ENCODE assay signal across 8 cellular contexts in the genomic region with DNA sequence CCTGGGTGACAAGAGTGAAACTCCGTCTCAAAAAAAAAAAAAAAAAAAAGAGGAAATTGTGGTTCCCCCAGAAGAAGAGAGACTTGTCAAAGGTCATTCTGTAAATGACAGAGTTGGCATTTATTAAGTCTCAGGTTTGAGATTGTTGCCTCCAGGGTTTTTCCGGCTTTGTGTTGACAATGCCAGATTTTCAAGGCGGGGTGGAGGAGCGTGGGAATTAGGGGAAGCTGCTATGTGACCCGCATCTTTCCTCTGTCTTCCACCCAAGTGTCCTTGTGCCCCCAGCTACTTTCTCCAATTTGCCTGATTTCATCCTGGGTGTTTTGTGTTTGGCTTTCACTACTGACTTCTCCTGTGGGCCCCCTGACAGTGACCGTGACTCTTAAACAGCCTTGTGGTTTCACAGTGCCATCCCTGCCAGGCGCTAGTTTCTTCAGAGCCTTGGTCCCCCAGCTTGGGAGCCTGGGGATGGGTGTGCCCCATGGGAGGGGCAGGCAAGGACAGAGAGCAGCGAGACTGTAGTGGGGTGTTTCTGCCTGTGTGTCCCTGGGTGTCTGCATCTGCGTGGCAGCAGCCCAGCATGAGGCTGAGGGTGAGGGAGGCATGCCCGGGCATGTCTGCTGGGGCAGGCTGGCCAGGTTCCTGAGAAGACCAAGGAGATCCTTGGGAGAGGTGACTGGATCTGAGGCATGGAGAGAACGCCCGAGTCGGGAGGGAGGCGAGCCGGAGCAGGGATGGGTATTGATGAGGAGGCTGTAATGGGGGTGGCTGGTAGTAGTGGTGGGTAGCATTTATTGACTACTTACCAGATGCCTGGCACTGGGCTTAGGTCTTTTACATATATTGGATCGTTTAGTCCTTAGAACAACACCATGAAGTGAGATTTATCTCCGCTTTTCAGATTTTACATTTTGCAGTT. TPM values are rescaled to one million over a fixed set of nuclear protein-coding genes. Genes with fewer than 3 reads are reported as not detected.
DNase-seq lines count a peak whose midpoint lies in the region; ATAC-seq and TF ChIP-seq lines count a peak whose summit lies in the region.

No MANE protein-coding gene starts in this region.

- CTCF ChIA-PET in Calu3 (lab: Charles Lee), result interaction anchor here (0.7 to 2.3 kb wide), 7 partner anchors 8 to 256 kb away, joined by 3 to 9 read pairs (median 5); no protein-coding TSS in a partner anchor

- peak; percentile 52 for DNase-seq in Calu3
- DNase-seq in RPMI8226, result peak; percentile 92
- no peak for DNase-seq in caudate nucleus (lab: John Stamatoyannopoulos, UW)
- DNase-seq in vagina (ENCODE audit: extremely low spot score in 2 of 2), result no peak
- no peak for DNase-seq in KG1 (lab: John Stamatoyannopoulos, UW)

- no peak for TF ChIP-seq POLR2A in vagina (IDR thresholded peaks at IDR 0.05)

- no peak overlapping the region for H3K4me3 Mint-ChIP-seq in Calu3 (ENCODE audit: low read depth, unreplicated experiment)

- H3K27ac Mint-ChIP-seq in Calu3 (ENCODE audit: unreplicated experiment), result peak overlapping the region; percentile 60

- intact Hi-C loops in Calu3 (cut with micrococcal nuclease; ENCODE audit: unreplicated experiment) (no loop called here), vagina (cut with DNase I) (no loop called here)

- BruUV-seq in Calu3 (replicated peaks; lab: Mats Ljungman, UMichigan), result no TSS peak

- no peak for TF ChIP-seq CTCF in Calu3 (IDR thresholded peaks at IDR 0.05; ENCODE audit: unreplicated experiment)
- no peak for TF ChIP-seq CTCF in vagina (IDR thresholded peaks at IDR 0.05)

- no peaks in the 10 kb centered on the region for H3K27me3 Mint-ChIP-seq in Calu3 (ENCODE audit: unreplicated experiment)

- no peaks in the 10 kb centered on the region for H3K36me3 ChIP-seq in mesodermal cell (ENCODE audit: control insufficient read depth, insufficient read depth, low read length)
- H3K36me3 ChIP-seq in vagina, result no peaks in the 10 kb centered on the region

- no peaks in the 10 kb centered on the region for H3K27me3 ChIP-seq in vagina

- WGBS in mesodermal cell (ENCODE audit: insufficient coverage in 2 of 2), 2 experiments, result 87% methylated on average over 15 to 17 of the region's 17 CpGs

- H3K4me1 ChIP-seq in mesodermal cell (ENCODE audit: control insufficient read depth, insufficient read depth, low read length, poor library complexity, severe bottlenecking) (peaks cover 34% of the 10 kb centered on the region), vagina (peaks cover 33% of the 10 kb centered on the region)

- peak overlapping the region; percentile 59 for H3K27ac ChIP-seq in caudate nucleus (ENCODE audit: low read depth, low read length)
- peak overlapping the region; percentile 93 for H3K27ac ChIP-seq in mesodermal cell (ENCODE audit: low read depth, low read length, severe bottlenecking)
- H3K27ac ChIP-seq in vagina, result peak overlapping the region; percentile 76

- H3K36me3 Mint-ChIP-seq in Calu3 (ENCODE audit: insufficient read depth, unreplicated experiment), result peaks cover 5% of the 10 kb centered on the region

- peaks cover 57% of the 10 kb centered on the region for H3K4me1 Mint-ChIP-seq in Calu3 (ENCODE audit: low read depth, unreplicated experiment)

- ATAC-seq in GM19035 (IDR thresholded peaks at IDR 0.05; ENCODE audit: unreplicated experiment) (peak; percentile 44), HG03442 (IDR thresholded peaks at IDR 0.05; ENCODE audit: unreplicated experiment) (peak; percentile 37)

- no peaks in the 10 kb centered on the region for H3K9me3 Mint-ChIP-seq in Calu3 (ENCODE audit: low read depth, unreplicated experiment)

- H3K9me3 ChIP-seq in mesodermal cell (ENCODE audit: control insufficient read depth, low read length) (no peaks in the 10 kb centered on the region), vagina (no peaks in the 10 kb centered on the region)

- H3K4me3 ChIP-seq in mesodermal cell (ENCODE audit: extremely low read depth, insufficient read depth, low read length, poor library complexity, severe bottlenecking), result no peak overlapping the region
- no peak overlapping the region for H3K4me3 ChIP-seq in vagina

RNA-seq across cellular contexts. Expression of gene IER5, which starts 46.3 kb away (rescaled TPM):
- total RNA-seq in Calu3 (2022) (11.4 and 12.2 TPM in 2 replicates), vagina (13.0 TPM)
- 11.9 TPM for polyA plus RNA-seq in mesodermal cell (2013, experiment 1 of 2)
- polyA plus RNA-seq in mesodermal cell (2013, experiment 2 of 2), result 8.5 TPM

Comparison
In these comparisons a context has a peak if more than half of its experiments do, and no peak if none do; other contexts are left out.
1. DNase-seq: peak in Calu3 (single experiment) and RPMI8226 (single experiment); none in caudate nucleus (0 of 61), vagina (0 of 2) and KG1 (single experiment).
2. Peak in every context shown above with its lines, with median percentiles within 50 percentile points of each other: H3K27ac ChIP-seq.